Comparison of ENCODE assay signal across 8 cellular contexts in genomic region chr14:95515080-95515489, GRCh38. TPM values are rescaled to one million over a fixed set of nuclear protein-coding genes. Genes with fewer than 3 reads are reported as not detected.
DNase-seq lines count a peak whose midpoint lies in the region; ATAC-seq, FAIRE-seq and TF ChIP-seq lines count a peak whose summit lies in the region.

No MANE protein-coding gene starts in this region.

- peak overlapping the region; percentile 62 to 73 (median 62); a peak in 5 of 6 replicates for H3K4me3 ChIP-seq in HepG2 (replicated peaks in 1 of 3; ENCODE audit: insufficient read depth in 1 of 3, low read depth in 2 of 3, low read length in 3 of 3)

- POLR2A ChIA-PET in HepG2 (lab: Yijun Ruan, JAX) = interaction anchor here (1.7 to 3.8 kb wide), 6 partner anchors 10 to 70 kb away, joined by 7 to 37 read pairs (median 14); partner anchors contain the start of gene GLRX5

- in situ Hi-C loops in HepG2 (cut with HindIII; ENCODE audit: extremely low pct_ligation_motif_present, low pct_unique_long_range_greater_than_20kb) = no loop called here

- peak; percentile 80 for DNase-seq in EH (ENCODE audit: low read depth)
- peak; percentile 48 for DNase-seq in NAMALWA (ENCODE audit: low spot score)
- DNase-seq in brain pericyte (ENCODE audit: low read depth, low spot score) = peak; percentile 72
- no peak for DNase-seq in HepG2 (ENCODE audit: low spot score)

- no peaks in the 10 kb centered on the region for H3K36me3 ChIP-seq in HepG2 (replicated peaks in 1 of 2; ENCODE audit: control insufficient read depth in 1 of 2, insufficient read depth in 2 of 2, low read length in 2 of 2)

- H3K27ac ChIP-seq in HepG2 (ENCODE audit: extremely low read length, insufficient read depth, low read length) (peak overlapping the region; percentile 18), temporal lobe (ENCODE audit: low read depth, low read length) (peak overlapping the region; percentile 68)

- BruUV-seq in HepG2 (replicated peaks; lab: Mats Ljungman, UMichigan) = no TSS peak

- no peaks in the 10 kb centered on the region for H3K9me3 ChIP-seq in HepG2 (ENCODE audit: low read length)

- no peaks in the 10 kb centered on the region; a peak in 1 of 5 replicates for H3K27me3 ChIP-seq in HepG2 (ENCODE audit: control insufficient read depth in 1 of 2, insufficient read depth in 2 of 2, low read length in 2 of 2)

- peaks cover 28% of the 10 kb centered on the region for H3K79me2 ChIP-seq in HepG2 (ENCODE audit: insufficient read depth, low read length)

- TF ChIP-seq POLR2A in HepG2 (IDR thresholded peaks at IDR 0.05; ENCODE audit: insufficient read depth in 1 of 2, low read depth in 2 of 2, low read length in 2 of 2) = no peak
- TF ChIP-seq POLR2A in GM18505 (IDR thresholded peaks at IDR 0.05; ENCODE audit: borderline replicate concordance, extremely low read depth, insufficient read depth, insufficient read length) = no peak

- peaks cover 63% of the 10 kb centered on the region for H3K4me1 ChIP-seq in HepG2 (ENCODE audit: insufficient read depth, low read length)

- ATAC-seq in HepG2 = peak; percentile 56
- no peak for ATAC-seq in GM18505 (IDR thresholded peaks at IDR 0.05; ENCODE audit: unreplicated experiment)
- no peak for ATAC-seq in GM21528 (IDR thresholded peaks at IDR 0.05; ENCODE audit: low FRiP score, unreplicated experiment)
- no peak for ATAC-seq in HG03354 (IDR thresholded peaks at IDR 0.05; ENCODE audit: poor library complexity, severe bottlenecking, unreplicated experiment)

- H2AFZ ChIP-seq in HepG2 (ENCODE audit: low read length) = no peak overlapping the region

- FAIRE-seq in HepG2 (lab: Jason Lieb, UNC) = no peak

- no peak for TF ChIP-seq CTCF in HepG2 (CRISPR knock-in tag; IDR thresholded peaks at IDR 0.05)

- TF ChIP-seq EP300 in HepG2 (IDR thresholded peaks at IDR 0.05; ENCODE audit: low read depth in 2 of 2, low read length in 2 of 2) (no peak), HepG2 (CRISPR knock-in tag; IDR thresholded peaks at IDR 0.05; ENCODE audit: borderline replicate concordance) (no peak)

- WGBS in HepG2 (ENCODE audit: low lambda C conversion rate) = 24% methylated on average over 6 of the region's 9 CpGs

- intact Hi-C loops in HepG2 (cut with micrococcal nuclease; ENCODE audit: unreplicated experiment) = no loop called here

- H4K20me1 ChIP-seq in HepG2 (ENCODE audit: insufficient read depth, low read length) = no peaks in the 10 kb centered on the region

- H3K4me2 ChIP-seq in HepG2 (ENCODE audit: low read depth, low read length) = peak overlapping the region; percentile 93

- CTCF ChIA-PET in HepG2 (lab: Yijun Ruan, JAX; ENCODE audit: low intra/inter-chr PET ratio, low total read pairs) = no interaction called here

- H3K9ac ChIP-seq in HepG2 (ENCODE audit: insufficient read depth, low read depth, low read length) = peak overlapping the region; percentile 64

- no peak for TF ChIP-seq RAD21 in HepG2 (CRISPR knock-in tag; IDR thresholded peaks at IDR 0.05)

TF ChIP-seq in HepG2, 621 proteins besides CTCF, POLR2A, EP300 and RAD21 (continues in another document):
- TF ChIP-seq NKX3-1 (CRISPR knock-in tag; IDR thresholded peaks at IDR 0.05) = no peak
- TF ChIP-seq PLSCR1 (CRISPR knock-in tag; IDR thresholded peaks at IDR 0.05; ENCODE audit: borderline replicate concordance) = no peak
- TF ChIP-seq, protein P1, sequence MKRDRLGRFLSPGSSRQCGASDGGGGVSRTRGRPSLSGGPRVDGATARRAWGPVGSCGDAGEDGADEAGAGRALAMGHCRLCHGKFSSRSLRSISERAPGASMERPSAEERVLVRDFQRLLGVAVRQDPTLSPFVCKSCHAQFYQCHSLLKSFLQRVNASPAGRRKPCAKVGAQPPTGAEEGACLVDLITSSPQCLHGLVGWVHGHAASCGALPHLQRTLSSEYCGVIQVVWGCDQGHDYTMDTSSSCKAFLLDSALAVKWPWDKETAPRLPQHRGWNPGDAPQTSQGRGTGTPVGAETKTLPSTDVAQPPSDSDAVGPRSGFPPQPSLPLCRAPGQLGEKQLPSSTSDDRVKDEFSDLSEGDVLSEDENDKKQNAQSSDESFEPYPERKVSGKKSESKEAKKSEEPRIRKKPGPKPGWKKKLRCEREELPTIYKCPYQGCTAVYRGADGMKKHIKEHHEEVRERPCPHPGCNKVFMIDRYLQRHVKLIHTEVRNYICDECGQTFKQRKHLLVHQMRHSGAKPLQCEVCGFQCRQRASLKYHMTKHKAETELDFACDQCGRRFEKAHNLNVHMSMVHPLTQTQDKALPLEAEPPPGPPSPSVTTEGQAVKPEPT (CRISPR knock-in tag; IDR thresholded peaks at IDR 0.05; ENCODE audit: low read depth) = no peak
- no peak for TF ChIP-seq ATAD3A (CRISPR knock-in tag; IDR thresholded peaks at IDR 0.05)
- TF ChIP-seq, protein P2, sequence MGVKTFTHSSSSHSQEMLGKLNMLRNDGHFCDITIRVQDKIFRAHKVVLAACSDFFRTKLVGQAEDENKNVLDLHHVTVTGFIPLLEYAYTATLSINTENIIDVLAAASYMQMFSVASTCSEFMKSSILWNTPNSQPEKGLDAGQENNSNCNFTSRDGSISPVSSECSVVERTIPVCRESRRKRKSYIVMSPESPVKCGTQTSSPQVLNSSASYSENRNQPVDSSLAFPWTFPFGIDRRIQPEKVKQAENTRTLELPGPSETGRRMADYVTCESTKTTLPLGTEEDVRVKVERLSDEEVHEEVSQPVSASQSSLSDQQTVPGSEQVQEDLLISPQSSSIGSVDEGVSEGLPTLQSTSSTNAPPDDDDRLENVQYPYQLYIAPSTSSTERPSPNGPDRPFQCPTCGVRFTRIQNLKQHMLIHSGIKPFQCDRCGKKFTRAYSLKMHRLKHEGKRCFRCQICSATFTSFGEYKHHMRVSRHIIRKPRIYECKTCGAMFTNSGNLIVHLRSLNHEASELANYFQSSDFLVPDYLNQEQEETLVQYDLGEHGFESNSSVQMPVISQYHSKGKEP (CRISPR knock-in tag; IDR thresholded peaks at IDR 0.05) = no peak

RNA-seq across cellular contexts. Expression of gene SYNE3, which starts 1.4 kb away (rescaled TPM):
- total RNA-seq in HepG2 (2016; rRNA removed; fragmentation: Illumina TruSeq; extraction: Trizol) = 7.8 and 9.0 TPM in 2 replicates
- 2.1 and 2.5 TPM in 2 replicates for total RNA-seq in HepG2 (2016; cell fraction: cytosol; rRNA removed; fragmentation: Illumina TruSeq; extraction: Trizol; ENCODE audit: low read depth)
- total RNA-seq in HepG2 (2016; cell fraction: insoluble cytoplasmic fraction; rRNA removed; fragmentation: Illumina TruSeq; extraction: Trizol) = 6.6 and 8.6 TPM in 2 replicates
- total RNA-seq in HepG2 (2016; cell fraction: membrane; rRNA removed; fragmentation: Illumina TruSeq; extraction: Trizol) = 2.8 and 3.5 TPM in 2 replicates
- 14.8 and 16.4 TPM in 2 replicates for total RNA-seq in HepG2 (2016; cell fraction: nucleus; rRNA removed; fragmentation: Illumina TruSeq; extraction: Trizol)
- polyA plus RNA-seq in HepG2 (2011; rRNA removed) = 8.0 and 9.3 TPM in 2 replicates
- 3.1 and 3.2 TPM in 2 replicates for polyA plus RNA-seq in HepG2 (2011; cell fraction: cytosol; rRNA removed)
- polyA plus RNA-seq in HepG2 (2011; cell fraction: nucleus; rRNA removed) = 32.7 and 44.3 TPM in 2 replicates
- polyA plus RNA-seq in HepG2 (2012) = 3.7 and 4.9 TPM in 2 replicates
- 0.24 and 0.25 TPM in 2 replicates for polyA plus RNA-seq in HepG2 (2016; cell fraction: cytosol; fragmentation: Illumina TruSeq; extraction: Trizol; ENCODE audit: low read depth)
- polyA plus RNA-seq in HepG2 (2016; cell fraction: insoluble cytoplasmic fraction; fragmentation: Illumina TruSeq; extraction: Trizol; ENCODE audit: low read depth) = 2.0 and 2.7 TPM in 2 replicates
- 0.50 and 0.55 TPM in 2 replicates for polyA plus RNA-seq in HepG2 (2016; cell fraction: membrane; fragmentation: Illumina TruSeq; extraction: Trizol; ENCODE audit: low read depth)
- 10.7 and 10.9 TPM in 2 replicates for polyA plus RNA-seq in HepG2 (2016; cell fraction: nucleus; fragmentation: Illumina TruSeq; extraction: Trizol; ENCODE audit: insufficient read depth, low read depth)
- polyA minus RNA-seq in HepG2 (2011; rRNA and poly(A)+ RNA removed; ENCODE audit: low replicate concordance) = 0.72 and 21.2 TPM in 2 replicates
- polyA minus RNA-seq in HepG2 (2011; cell fraction: cytosol; rRNA and poly(A)+ RNA removed) = 6.8 and 8.6 TPM in 2 replicates
- 43.0 and 46.7 TPM in 2 replicates for polyA minus RNA-seq in HepG2 (2011; cell fraction: nucleus; rRNA and poly(A)+ RNA removed)
- 0.98 TPM for total RNA-seq in temporal lobe

RNA-seq across cellular contexts. Expression of gene GLRX5, which starts 19.8 kb away (rescaled TPM):
- 115 and 122 TPM in 2 replicates for total RNA-seq in HepG2 (2016; rRNA removed; fragmentation: Illumina TruSeq; extraction: Trizol)
- 141 and 162 TPM in 2 replicates for total RNA-seq in HepG2 (2016; cell fraction: cytosol; rRNA removed; fragmentation: Illumina TruSeq; extraction: Trizol; ENCODE audit: low read depth)
- total RNA-seq in HepG2 (2016; cell fraction: insoluble cytoplasmic fraction; rRNA removed; fragmentation: Illumina TruSeq; extraction: Trizol) = 99.8 and 128 TPM in 2 replicates
- 204 and 226 TPM in 2 replicates for total RNA-seq in HepG2 (2016; cell fraction: membrane; rRNA removed; fragmentation: Illumina TruSeq; extraction: Trizol)
- total RNA-seq in HepG2 (2016; cell fraction: nucleus; rRNA removed; fragmentation: Illumina TruSeq; extraction: Trizol) = 42.6 and 50.7 TPM in 2 replicates
- polyA plus RNA-seq in HepG2 (2011; rRNA removed) = 115 and 146 TPM in 2 replicates
- 68.6 and 128 TPM in 2 replicates for polyA plus RNA-seq in HepG2 (2011; cell fraction: cytosol; rRNA removed)
- 20.1 and 32.1 TPM in 2 replicates for polyA plus RNA-seq in HepG2 (2011; cell fraction: nucleus; rRNA removed)
- 136 and 145 TPM in 2 replicates for polyA plus RNA-seq in HepG2 (2012)
- polyA plus RNA-seq in HepG2 (2016; cell fraction: cytosol; fragmentation: Illumina TruSeq; extraction: Trizol; ENCODE audit: low read depth) = 197 and 237 TPM in 2 replicates
- polyA plus RNA-seq in HepG2 (2016; cell fraction: insoluble cytoplasmic fraction; fragmentation: Illumina TruSeq; extraction: Trizol; ENCODE audit: low read depth) = 161 and 168 TPM in 2 replicates
- polyA plus RNA-seq in HepG2 (2016; cell fraction: membrane; fragmentation: Illumina TruSeq; extraction: Trizol; ENCODE audit: low read depth) = 243 and 290 TPM in 2 replicates
- 104 and 106 TPM in 2 replicates for polyA plus RNA-seq in HepG2 (2016; cell fraction: nucleus; fragmentation: Illumina TruSeq; extraction: Trizol; ENCODE audit: insufficient read depth, low read depth)
- 17.9 and 35.5 TPM in 2 replicates for polyA minus RNA-seq in HepG2 (2011; rRNA and poly(A)+ RNA removed; ENCODE audit: low replicate concordance)
- polyA minus RNA-seq in HepG2 (2011; cell fraction: cytosol; rRNA and poly(A)+ RNA removed) = 42.3 and 45.6 TPM in 2 replicates
- polyA minus RNA-seq in HepG2 (2011; cell fraction: nucleus; rRNA and poly(A)+ RNA removed) = 15.8 and 23.1 TPM in 2 replicates
- 20.4 TPM for total RNA-seq in temporal lobe
